In genomic region chr2:215929602-215930335, GRCh38 we compare ENCODE assay signal across 13 cellular contexts.
DNase-seq lines count a peak whose midpoint lies in the region; ATAC-seq, FAIRE-seq and TF ChIP-seq lines count a peak whose summit lies in the region.
"Had no signal": no experiment of that assay in that cellular context is flagged by ENCODE, and none has a peak within 500 bp of the region (broad histone marks: within the 10 kb centered on the region; RNA-seq: fewer than 3 reads in every experiment).

No MANE protein-coding gene starts in this region.

- no peak for TF ChIP-seq POLR2A in upper lobe of left lung (IDR thresholded peaks at IDR 0.05)

- no peak for TF ChIP-seq EP300 in upper lobe of left lung (IDR thresholded peaks at IDR 0.05)

- no peak overlapping the region for H3K4me3 Mint-ChIP-seq in activated CD8-positive, alpha-beta memory T cell treated with anti-CD3 and anti-CD28 coated beads, Interleukin-2, amount 10 ng/mL, durations not matched to agents 7 days and 5 days
- no peak overlapping the region for H3K4me3 Mint-ChIP-seq in activated CD4-positive, alpha-beta T cell treated with anti-CD3 and anti-CD28 coated beads, Interleukin-2, amount 10 ng/mL, durations not matched to agents 7 days and 5 days

- WGBS in upper lobe of left lung, 2 donors, result 77 to 84% methylated on average over 6 of the region's 6 CpGs

- no peak for DNase-seq in activated CD8-positive, alpha-beta memory T cell treated with anti-CD3 and anti-CD28 coated beads, Interleukin-2, amount 10 ng/mL, durations not matched to agents 7 days and 5 days
- no peak for DNase-seq in activated CD8-positive, alpha-beta memory T cell treated with anti-CD3 and anti-CD28 coated beads, Interleukin-2, amount 50 U/mL, for 48 hours
- DNase-seq in RCC 7860 (ENCODE audit: low spot score) (peak; percentile 18), fibroblast of lung (ENCODE audit: low read depth in 2 of 2) (peak; percentile 24 to 44), upper lobe of left lung (no peak), GM13977 (ENCODE audit: low spot score) (no peak)
- DNase-seq in activated CD4-positive, alpha-beta T cell treated with anti-CD3 and anti-CD28 coated beads, Interleukin-2, amount 10 ng/mL, durations not matched to agents 7 days and 5 days, result no peak
- DNase-seq: activated CD4-positive, alpha-beta T cell treated with anti-CD3 and anti-CD28 coated beads, Interleukin-2, amount 50 U/mL, for 1 hour; activated naive CD4-positive, alpha-beta T cell; dermis blood vessel endothelial cell; DMS79; NCI-H226 had no signal

- no peaks in the 10 kb centered on the region for H3K27me3 ChIP-seq in fibroblast of lung (ENCODE audit: control insufficient read depth, insufficient read depth, low read length)
- no peaks in the 10 kb centered on the region for H3K27me3 ChIP-seq in upper lobe of left lung

- H3K36me3 ChIP-seq in fibroblast of lung (ENCODE audit: control insufficient read depth, insufficient read depth, low read length) (no peaks in the 10 kb centered on the region), upper lobe of left lung (no peaks in the 10 kb centered on the region)

- no peaks in the 10 kb centered on the region for H3K36me3 Mint-ChIP-seq in activated CD8-positive, alpha-beta memory T cell treated with anti-CD3 and anti-CD28 coated beads, Interleukin-2, amount 10 ng/mL, durations not matched to agents 7 days and 5 days
- no peaks in the 10 kb centered on the region for H3K36me3 Mint-ChIP-seq in activated CD4-positive, alpha-beta T cell treated with anti-CD3 and anti-CD28 coated beads, Interleukin-2, amount 10 ng/mL, durations not matched to agents 7 days and 5 days (ENCODE audit: low read depth)

- peak; percentile 51 for ATAC-seq in activated CD8-positive, alpha-beta memory T cell treated with anti-CD3 and anti-CD28 coated beads, Interleukin-2, amount 10 ng/mL, durations not matched to agents 7 days and 5 days
- ATAC-seq in upper lobe of left lung (ENCODE audit: low FRiP score in 2 of 2), result peak; percentile 13 to 59
- ATAC-seq in GM19395 (IDR thresholded peaks at IDR 0.05; ENCODE audit: unreplicated experiment), result no peak

- no peak overlapping the region for H3K27ac ChIP-seq in fibroblast of lung (ENCODE audit: insufficient read depth, low read length)
- H3K27ac ChIP-seq in upper lobe of left lung, result peak overlapping the region in 1 of 4 donors; percentile 27

- H4K20me1 ChIP-seq in fibroblast of lung (ENCODE audit: control insufficient read depth, extremely low read depth, insufficient read depth, low read length), result no peaks in the 10 kb centered on the region

- H2AFZ ChIP-seq in fibroblast of lung (ENCODE audit: low read length), result no peak overlapping the region

- H3K4me1 ChIP-seq in fibroblast of lung (ENCODE audit: control insufficient read depth, extremely low read depth, insufficient read depth, low read length) (peaks cover 10% of the 10 kb centered on the region), upper lobe of left lung (peaks cover 0 to 6% (median 4%) of the 10 kb centered on the region in 4 donors)

- CTCF ChIA-PET in activated CD8-positive, alpha-beta memory T cell treated with anti-CD3 and anti-CD28 coated beads, Interleukin-2, amount 10 ng/mL, durations not matched to agents 7 days and 5 days (lab: Charles Lee), result interaction anchor here (1.2 kb wide), 1 partner anchor 475 kb away, joined by 6 read pairs; no protein-coding TSS in a partner anchor
- CTCF ChIA-PET in activated CD4-positive, alpha-beta T cell treated with anti-CD3 and anti-CD28 coated beads, Interleukin-2, amount 10 ng/mL, durations not matched to agents 7 days and 5 days (lab: Charles Lee), result interaction anchor here (1.6 kb wide), 1 partner anchor 93 kb away, joined by 3 read pairs; no protein-coding TSS in a partner anchor

- H3K9ac ChIP-seq in fibroblast of lung (ENCODE audit: insufficient read depth, low read length), result no peak overlapping the region

- no peak overlapping the region for H3K4me3 ChIP-seq in fibroblast of lung (replicated peaks in 1 of 4; ENCODE audit: control extremely low read depth in 1 of 4, insufficient read depth in 1 of 4, low read depth in 3 of 4, low read length in 4 of 4)
- no peak overlapping the region for H3K4me3 ChIP-seq in upper lobe of left lung

- H3K27me3 Mint-ChIP-seq in activated CD8-positive, alpha-beta memory T cell treated with anti-CD3 and anti-CD28 coated beads, Interleukin-2, amount 10 ng/mL, durations not matched to agents 7 days and 5 days, result peaks cover 3% of the 10 kb centered on the region
- peaks cover under 1% of the 10 kb centered on the region for H3K27me3 Mint-ChIP-seq in activated CD4-positive, alpha-beta T cell treated with anti-CD3 and anti-CD28 coated beads, Interleukin-2, amount 10 ng/mL, durations not matched to agents 7 days and 5 days

- POLR2A ChIA-PET in activated CD4-positive, alpha-beta T cell treated with anti-CD3 and anti-CD28 coated beads, Interleukin-2, amount 10 ng/mL, durations not matched to agents 7 days and 5 days (lab: Charles Lee), result no interaction called here

- H3K9me3 Mint-ChIP-seq in activated CD8-positive, alpha-beta memory T cell treated with anti-CD3 and anti-CD28 coated beads, Interleukin-2, amount 10 ng/mL, durations not matched to agents 7 days and 5 days (ENCODE audit: low read depth), result no peaks in the 10 kb centered on the region
- no peaks in the 10 kb centered on the region for H3K9me3 Mint-ChIP-seq in activated CD4-positive, alpha-beta T cell treated with anti-CD3 and anti-CD28 coated beads, Interleukin-2, amount 10 ng/mL, durations not matched to agents 7 days and 5 days

- no peak overlapping the region for H3K27ac Mint-ChIP-seq in activated CD8-positive, alpha-beta memory T cell treated with anti-CD3 and anti-CD28 coated beads, Interleukin-2, amount 10 ng/mL, durations not matched to agents 7 days and 5 days
- H3K27ac Mint-ChIP-seq in activated CD4-positive, alpha-beta T cell treated with anti-CD3 and anti-CD28 coated beads, Interleukin-2, amount 10 ng/mL, durations not matched to agents 7 days and 5 days, result no peak overlapping the region

- no peak overlapping the region for H3K4me2 ChIP-seq in fibroblast of lung (ENCODE audit: extremely low read depth, insufficient read depth, low read length)

- H3K79me2 ChIP-seq in fibroblast of lung (ENCODE audit: control insufficient read depth, insufficient read depth, low read length), result no peaks in the 10 kb centered on the region

- no peaks in the 10 kb centered on the region for H3K9me3 ChIP-seq in fibroblast of lung (ENCODE audit: control insufficient read depth, insufficient read depth, low read depth, low read length)
- H3K9me3 ChIP-seq in upper lobe of left lung, result no peaks in the 10 kb centered on the region

- no peak for TF ChIP-seq CTCF in fibroblast of lung (conservative IDR thresholded peaks at IDR 0.05 in 1 of 2, IDR thresholded peaks at IDR 0.05 in 1 of 2; ENCODE audit: low read depth in 1 of 2, low read length in 2 of 2)
- no peak for TF ChIP-seq CTCF in upper lobe of left lung (IDR thresholded peaks at IDR 0.05)
- no peak for TF ChIP-seq CTCF in GM13977 (IDR thresholded peaks at IDR 0.05; ENCODE audit: extremely low read depth, insufficient read depth, missing control alignments)

- no peak for FAIRE-seq in RCC 7860 (lab: Jason Lieb, UNC)

- H3K4me1 Mint-ChIP-seq in activated CD8-positive, alpha-beta memory T cell treated with anti-CD3 and anti-CD28 coated beads, Interleukin-2, amount 10 ng/mL, durations not matched to agents 7 days and 5 days, result peaks cover 16% of the 10 kb centered on the region
- peaks cover 9% of the 10 kb centered on the region for H3K4me1 Mint-ChIP-seq in activated CD4-positive, alpha-beta T cell treated with anti-CD3 and anti-CD28 coated beads, Interleukin-2, amount 10 ng/mL, durations not matched to agents 7 days and 5 days

- in situ Hi-C loops in GM13977 (cut with MboI; ENCODE audit: low pct_unique_long_range_greater_than_20kb, low sequenced_read_pairs, unreplicated experiment), result no loop called here

Comparison
In these comparisons a context has a peak if more than half of its experiments do, and no peak if none do; other contexts are left out.
1. DNase-seq: peak in RCC 7860 (single experiment) and fibroblast of lung (2 of 2); none in activated CD8-positive, alpha-beta memory T cell treated with anti-CD3 and anti-CD28 coated beads, Interleukin-2, amount 10 ng/mL, durations not matched to agents 7 days and 5 days (single experiment), activated CD8-positive, alpha-beta memory T cell treated with anti-CD3 and anti-CD28 coated beads, Interleukin-2, amount 50 U/mL, for 48 hours (single experiment), upper lobe of left lung (0 of 2), GM13977 (single experiment) and activated CD4-positive, alpha-beta T cell treated with anti-CD3 and anti-CD28 coated beads, Interleukin-2, amount 10 ng/mL, durations not matched to agents 7 days and 5 days (single experiment).